ENCODE assay signal across 24 cellular contexts in genomic region chr2:197888322-197888721, GRCh38.
DNase-seq lines count a peak whose midpoint lies in the region; ATAC-seq, FAIRE-seq and TF ChIP-seq lines count a peak whose summit lies in the region.
"Had no signal": no experiment of that assay in that cellular context is flagged by ENCODE, and none has a peak within 500 bp of the region (broad histone marks: within the 10 kb centered on the region; RNA-seq: fewer than 3 reads in every experiment).

No MANE protein-coding gene starts in this region.

- H3K4me2 ChIP-seq in GM23248 (ENCODE audit: unreplicated experiment) (peak overlapping the region; percentile 68), GM12878 (ENCODE audit: control insufficient read depth, insufficient read depth) (no peak overlapping the region)
- H3K4me2 ChIP-seq: A549 had no signal

- no peak for TF ChIP-seq CTCF in activated CD8-positive, alpha-beta T cell treated with anti-CD3 and anti-CD28 coated beads for 36 hours (IDR thresholded peaks at IDR 0.05)
- TF ChIP-seq CTCF in GM12878 (IDR thresholded peaks at IDR 0.05 in 2 of 3, conservative IDR thresholded peaks at IDR 0.05 in 1 of 3; ENCODE audit: control insufficient read depth in 2 of 3, extremely low read depth in 1 of 3, insufficient read depth in 1 of 3, low read depth in 3 of 3, low read length in 3 of 3): no peak
- TF ChIP-seq CTCF in HFFc6 (IDR thresholded peaks at IDR 0.05): no peak
- no peak for TF ChIP-seq CTCF in type B pancreatic cell (conservative IDR thresholded peaks at IDR 0.05)

- H3K4me1 ChIP-seq in GM23248 (ENCODE audit: insufficient read depth) (peaks cover 25% of the 10 kb centered on the region), GM12878 (ENCODE audit: control insufficient read depth, insufficient read depth, low read length) (peaks cover 4% of the 10 kb centered on the region)
- H3K4me1 ChIP-seq: A549, vagina had no signal

- peak; percentile 57 for ATAC-seq in activated CD8-positive, alpha-beta T cell treated with anti-CD3 and anti-CD28 coated beads for 36 hours
- ATAC-seq in activated CD8-positive, alpha-beta T cell treated with anti-CD3 and anti-CD28 coated beads, Interleukin-2, amount 10 ng/mL, durations not matched to agents 7 days and 5 days: no peak
- ATAC-seq in GM12878 (peak; percentile 18), HG03175 (IDR thresholded peaks at IDR 0.05; ENCODE audit: unreplicated experiment) (no peak)
- ATAC-seq in stimulated activated naive B cell treated with anti-CD40 and anti-IgM and Interleukin-4, amounts not matched to agents 10 μg/mL and 1 μg/mL and 100 μg/mL, for 72 hours (replicated peaks): peak; percentile 68 to 71
- ATAC-seq: A549 had no signal

- H3K27me3 ChIP-seq in GM23248 (replicated peaks; ENCODE audit: insufficient read depth) (no peaks in the 10 kb centered on the region), GM12878 (replicated peaks in 1 of 2; ENCODE audit: control insufficient read depth in 2 of 2, insufficient read depth in 2 of 2, low read length in 1 of 2) (no peaks in the 10 kb centered on the region)
- H3K27me3 ChIP-seq: vagina had no signal

- no peak overlapping the region for H3K4me3 Mint-ChIP-seq in activated CD8-positive, alpha-beta T cell treated with anti-CD3 and anti-CD28 coated beads for 36 hours
- no peak overlapping the region for H3K4me3 Mint-ChIP-seq in activated CD8-positive, alpha-beta T cell treated with anti-CD3 and anti-CD28 coated beads, Interleukin-2, amount 10 ng/mL, durations not matched to agents 7 days and 5 days
- no peak overlapping the region for H3K4me3 Mint-ChIP-seq in stimulated activated naive B cell treated with anti-CD40 and anti-IgM and Interleukin-4, amounts not matched to agents 10 μg/mL and 1 μg/mL and 100 μg/mL, for 72 hours
- no peak overlapping the region for H3K4me3 Mint-ChIP-seq in HFFc6
- no peak overlapping the region for H3K4me3 Mint-ChIP-seq in type B pancreatic cell
- H3K4me3 Mint-ChIP-seq: nephron, WTC11 had no signal

- H3K27ac ChIP-seq in GM23248 (no peak overlapping the region), GM12878 (ENCODE audit: control insufficient read depth, insufficient read depth) (no peak overlapping the region)
- H3K27ac ChIP-seq: A549, vagina had no signal

- DNase-seq in activated CD8-positive, alpha-beta T cell treated with anti-CD3 and anti-CD28 coated beads for 36 hours: peak; percentile 19
- no peak for DNase-seq in activated CD8-positive, alpha-beta T cell treated with anti-CD3 and anti-CD28 coated beads, Interleukin-2, amount 10 ng/mL, durations not matched to agents 7 days and 5 days
- DNase-seq in GM23248 (no peak), GM12878 (ENCODE audit: low read depth, low spot score) (no peak), HFFc6 (no peak), type B pancreatic cell (ENCODE audit: extremely low spot score, unreplicated experiment) (no peak)
- DNase-seq in stimulated activated naive B cell treated with anti-CD40 and anti-IgM and Interleukin-4, amounts not matched to agents 10 μg/mL and 1 μg/mL and 100 μg/mL, for 72 hours: no peak
- DNase-seq: activated CD8-positive, alpha-beta memory T cell treated with anti-CD3 and anti-CD28 coated beads, Interleukin-2, amount 50 U/mL, for 48 hours; activated gamma-delta T cell; effector memory CD4-positive, alpha-beta T cell; NCI-H1092 treated with DMSO at 0.1 percent for 48 hours; NCI-H187 treated with DMSO at 0.1 percent for 48 hours; NCI-H526 treated with DMSO at 0.1 percent for 48 hours; right cardiac atrium; SHP77; stimulated activated CD4-positive, alpha-beta T cell treated with anti-CD3 and anti-CD28 coated beads, Interleukin-2, amount 100 ng/mL, for 48 hours; T1000 had no signal

- CTCF ChIA-PET in activated CD8-positive, alpha-beta T cell treated with anti-CD3 and anti-CD28 coated beads for 36 hours (lab: Charles Lee): interaction anchor here (0.7 kb wide), 1 partner anchor 35 kb away, joined by 3 read pairs; no protein-coding TSS in a partner anchor
- CTCF ChIA-PET in activated CD8-positive, alpha-beta T cell treated with anti-CD3 and anti-CD28 coated beads, Interleukin-2, amount 10 ng/mL, durations not matched to agents 7 days and 5 days (lab: Charles Lee): interaction anchor here (1.4 to 2.2 kb wide), 2 partner anchors 9 to 19 kb away, joined by 3 to 5 read pairs; no protein-coding TSS in a partner anchor
- CTCF ChIA-PET in GM12878 (lab: Yijun Ruan, JAX): interaction anchor here (0.7 to 1.6 kb wide), 9 partner anchors 10 to 211 kb away, joined by 3 to 6 read pairs (median 3); no protein-coding TSS in a partner anchor

- no peak overlapping the region for H3K4me3 ChIP-seq in GM23248
- H3K4me3 ChIP-seq in GM12878: no peak overlapping the region
- H3K4me3 ChIP-seq: A549, vagina had no signal

- no peaks in the 10 kb centered on the region for H3K36me3 ChIP-seq in GM23248 (ENCODE audit: low read depth)
- H3K36me3 ChIP-seq in GM12878 (ENCODE audit: control insufficient read depth in 2 of 2, insufficient read depth in 2 of 2, low read length in 1 of 2): no peaks in the 10 kb centered on the region
- H3K36me3 ChIP-seq: vagina had no signal

- H3F3A ChIP-seq in GM23248 (ENCODE audit: insufficient read depth): peaks cover 16% of the 10 kb centered on the region; the same call in 1 of the 2 replicates

- BruUV-seq in GM12878 (replicated peaks; lab: Mats Ljungman, UMichigan): no TSS peak

- no peaks in the 10 kb centered on the region for H3K27me3 Mint-ChIP-seq in activated CD8-positive, alpha-beta T cell treated with anti-CD3 and anti-CD28 coated beads for 36 hours
- H3K27me3 Mint-ChIP-seq in activated CD8-positive, alpha-beta T cell treated with anti-CD3 and anti-CD28 coated beads, Interleukin-2, amount 10 ng/mL, durations not matched to agents 7 days and 5 days (ENCODE audit: low read depth): peaks cover 2% of the 10 kb centered on the region
- peaks cover 5 to 10% of the 10 kb centered on the region in 2 donors for H3K27me3 Mint-ChIP-seq in stimulated activated naive B cell treated with anti-CD40 and anti-IgM and Interleukin-4, amounts not matched to agents 10 μg/mL and 1 μg/mL and 100 μg/mL, for 72 hours
- H3K27me3 Mint-ChIP-seq in HFFc6 (ENCODE audit: insufficient read depth) (no peaks in the 10 kb centered on the region), type B pancreatic cell (peaks cover 3% of the 10 kb centered on the region)

- no peak for TF ChIP-seq POLR2A in GM12878 (IDR thresholded peaks at IDR 0.05; ENCODE audit: low read depth, low read length)

- RAD21 ChIA-PET in GM12878 (lab: Charles Lee; ENCODE audit: unreplicated experiment): interaction anchor here (0.6 to 2.8 kb wide), 14 partner anchors 12 to 239 kb away, joined by 3 to 16 read pairs (median 7); no protein-coding TSS in a partner anchor

- H3K27ac Mint-ChIP-seq in activated CD8-positive, alpha-beta T cell treated with anti-CD3 and anti-CD28 coated beads for 36 hours: no peak overlapping the region
- no peak overlapping the region for H3K27ac Mint-ChIP-seq in activated CD8-positive, alpha-beta T cell treated with anti-CD3 and anti-CD28 coated beads, Interleukin-2, amount 10 ng/mL, durations not matched to agents 7 days and 5 days
- no peak overlapping the region for H3K27ac Mint-ChIP-seq in stimulated activated naive B cell treated with anti-CD40 and anti-IgM and Interleukin-4, amounts not matched to agents 10 μg/mL and 1 μg/mL and 100 μg/mL, for 72 hours
- no peak overlapping the region for H3K27ac Mint-ChIP-seq in HFFc6
- no peak overlapping the region for H3K27ac Mint-ChIP-seq in type B pancreatic cell
- H3K27ac Mint-ChIP-seq: nephron, WTC11 had no signal

- peaks cover 3% of the 10 kb centered on the region for H3K36me3 Mint-ChIP-seq in activated CD8-positive, alpha-beta T cell treated with anti-CD3 and anti-CD28 coated beads for 36 hours (ENCODE audit: low read depth)
- peaks cover 2% of the 10 kb centered on the region for H3K36me3 Mint-ChIP-seq in activated CD8-positive, alpha-beta T cell treated with anti-CD3 and anti-CD28 coated beads, Interleukin-2, amount 10 ng/mL, durations not matched to agents 7 days and 5 days (ENCODE audit: low read depth)
- no peaks in the 10 kb centered on the region for H3K36me3 Mint-ChIP-seq in stimulated activated naive B cell treated with anti-CD40 and anti-IgM and Interleukin-4, amounts not matched to agents 10 μg/mL and 1 μg/mL and 100 μg/mL, for 72 hours
- H3K36me3 Mint-ChIP-seq in HFFc6 (ENCODE audit: low read depth) (no peaks in the 10 kb centered on the region; the same call in 1 of the 2 replicates), type B pancreatic cell (no peaks in the 10 kb centered on the region)
- H3K36me3 Mint-ChIP-seq: WTC11 had no signal

- peaks cover 37% of the 10 kb centered on the region for H3K4me1 Mint-ChIP-seq in activated CD8-positive, alpha-beta T cell treated with anti-CD3 and anti-CD28 coated beads for 36 hours (ENCODE audit: low read depth)
- peaks cover 22% of the 10 kb centered on the region for H3K4me1 Mint-ChIP-seq in activated CD8-positive, alpha-beta T cell treated with anti-CD3 and anti-CD28 coated beads, Interleukin-2, amount 10 ng/mL, durations not matched to agents 7 days and 5 days (ENCODE audit: low read depth)
- peaks cover 4 to 21% of the 10 kb centered on the region in 2 donors for H3K4me1 Mint-ChIP-seq in stimulated activated naive B cell treated with anti-CD40 and anti-IgM and Interleukin-4, amounts not matched to agents 10 μg/mL and 1 μg/mL and 100 μg/mL, for 72 hours
- H3K4me1 Mint-ChIP-seq in HFFc6 (ENCODE audit: low read depth): peaks cover 20% of the 10 kb centered on the region; the same call in 1 of the 2 replicates
- H3K4me1 Mint-ChIP-seq in type B pancreatic cell (ENCODE audit: unreplicated experiment): peaks cover 4% of the 10 kb centered on the region

- POLR2A ChIA-PET in activated CD8-positive, alpha-beta T cell treated with anti-CD3 and anti-CD28 coated beads for 36 hours (lab: Charles Lee): interaction anchor here (1.2 to 2.0 kb wide), 2 partner anchors 8 to 10 kb away, joined by 3 to 5 read pairs; no protein-coding TSS in a partner anchor
- POLR2A ChIA-PET in activated CD8-positive, alpha-beta T cell treated with anti-CD3 and anti-CD28 coated beads, Interleukin-2, amount 10 ng/mL, durations not matched to agents 7 days and 5 days (lab: Charles Lee): interaction anchor here (0.6 kb wide), 1 partner anchor 154 kb away, joined by 3 read pairs; no protein-coding TSS in a partner anchor
- POLR2A ChIA-PET in GM12878 (lab: Charles Lee): interaction anchor here (1.6 kb wide), 1 partner anchor 155 kb away, joined by 3 read pairs; no protein-coding TSS in a partner anchor

- H3K79me2 ChIP-seq in GM23248 (ENCODE audit: insufficient read depth) (no peaks in the 10 kb centered on the region), GM12878 (ENCODE audit: control insufficient read depth, insufficient read depth, low read length) (no peaks in the 10 kb centered on the region)

- in situ Hi-C loops in GM23248 (cut with MboI) (no loop called here), GM12878 (cut with MboI) (no loop called here)

- SMC1A ChIA-PET in GM12878 (lab: Charles Lee; ENCODE audit: uncharacterized antibody, unreplicated experiment): interaction anchor here (0.6 to 4.5 kb wide), 21 partner anchors 9 to 409 kb away, joined by 3 to 21 read pairs (median 5); no protein-coding TSS in a partner anchor

- WGBS in GM23248 (ENCODE audit: low coverage in 1 of 2, low lambda C conversion rate in 2 of 2, missing lambda C conversion rate in 2 of 2), 2 experiments: 96 to 100% methylated on average over 1 of the region's 1 CpG
- WGBS in GM12878 (ENCODE audit: insufficient coverage, insufficient replicate concordance, low lambda C conversion rate, missing lambda C conversion rate): 100% methylated on average over 1 of the region's 1 CpG

- FAIRE-seq in GM12878 (lab: Jason Lieb, UNC): no peak
- FAIRE-seq: A549, bronchial epithelial cell, G401.6 had no signal

- H3K9ac ChIP-seq in GM23248 (no peak overlapping the region), GM12878 (ENCODE audit: control insufficient read depth, insufficient read depth, low read length) (no peak overlapping the region)

- H4K20me1 ChIP-seq in GM23248 (ENCODE audit: insufficient read depth) (no peaks in the 10 kb centered on the region), GM12878 (ENCODE audit: control insufficient read depth, insufficient read depth) (no peaks in the 10 kb centered on the region)

- intact Hi-C loops in activated CD8-positive, alpha-beta T cell treated with anti-CD3 and anti-CD28 coated beads for 36 hours (cut with micrococcal nuclease): no loop called here
- intact Hi-C loops in GM12878 (cut with micrococcal nuclease; ENCODE audit: unreplicated experiment): no loop called here

- no peaks in the 10 kb centered on the region for H3K9me3 Mint-ChIP-seq in activated CD8-positive, alpha-beta T cell treated with anti-CD3 and anti-CD28 coated beads for 36 hours
- no peaks in the 10 kb centered on the region for H3K9me3 Mint-ChIP-seq in activated CD8-positive, alpha-beta T cell treated with anti-CD3 and anti-CD28 coated beads, Interleukin-2, amount 10 ng/mL, durations not matched to agents 7 days and 5 days (ENCODE audit: insufficient read depth)
- peaks cover 0 to 2% of the 10 kb centered on the region in 2 donors for H3K9me3 Mint-ChIP-seq in stimulated activated naive B cell treated with anti-CD40 and anti-IgM and Interleukin-4, amounts not matched to agents 10 μg/mL and 1 μg/mL and 100 μg/mL, for 72 hours
- peaks cover 8% of the 10 kb centered on the region; the same call in 1 of the 2 replicates for H3K9me3 Mint-ChIP-seq in HFFc6
- H3K9me3 Mint-ChIP-seq in type B pancreatic cell: no peaks in the 10 kb centered on the region
- H3K9me3 Mint-ChIP-seq: nephron, WTC11 had no signal

- H3K9me3 ChIP-seq in GM23248 (ENCODE audit: low read depth) (no peaks in the 10 kb centered on the region), GM12878 (replicated peaks; ENCODE audit: control insufficient read depth, insufficient read depth, low read length) (no peaks in the 10 kb centered on the region)
- H3K9me3 ChIP-seq: A549, vagina had no signal

- H3K9me2 ChIP-seq in GM23248 (ENCODE audit: insufficient read depth): no peaks in the 10 kb centered on the region

- no peak for TF ChIP-seq EP300 in GM12878 (IDR thresholded peaks at IDR 0.05; ENCODE audit: borderline replicate concordance in 1 of 2, control insufficient read depth in 1 of 2, low read depth in 2 of 2, low read length in 2 of 2)

- no peak for TF ChIP-seq RAD21 in GM12878 (IDR thresholded peaks at IDR 0.05; ENCODE audit: insufficient read depth, low read depth, low read length)

- H2AFZ ChIP-seq in GM23248 (no peak overlapping the region), GM12878 (ENCODE audit: control insufficient read depth, low read depth, low read length) (no peak overlapping the region)

Comparison
In these comparisons a context has a peak if more than half of its experiments do, and no peak if none do; other contexts are left out.
1. ATAC-seq: peak in activated CD8-positive, alpha-beta T cell treated with anti-CD3 and anti-CD28 coated beads for 36 hours (single experiment), GM12878 (single experiment) and stimulated activated naive B cell treated with anti-CD40 and anti-IgM and Interleukin-4, amounts not matched to agents 10 μg/mL and 1 μg/mL and 100 μg/mL, for 72 hours (2 of 2); none in activated CD8-positive, alpha-beta T cell treated with anti-CD3 and anti-CD28 coated beads, Interleukin-2, amount 10 ng/mL, durations not matched to agents 7 days and 5 days (single experiment) and HG03175 (single experiment).